19 cellular contexts compared by ENCODE assay signal in the genomic region with DNA sequence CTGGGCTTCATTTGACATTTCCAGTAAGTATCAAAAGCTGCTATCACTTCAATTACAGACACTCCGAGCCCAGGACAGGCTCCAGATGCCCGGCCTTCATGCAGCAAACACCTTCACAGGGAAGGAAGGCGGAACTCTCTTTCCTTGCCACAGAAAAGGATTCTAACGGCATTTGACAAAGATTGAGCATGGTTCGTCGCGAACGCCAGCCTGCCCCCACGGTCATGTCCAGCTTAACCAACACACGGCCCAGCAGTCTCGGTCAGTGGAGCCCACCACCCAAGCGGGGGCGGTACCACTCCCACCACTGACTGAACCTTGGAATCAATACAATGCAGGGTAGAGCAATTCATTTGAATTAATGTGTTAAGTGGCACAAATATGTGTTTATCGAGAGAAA.
DNase-seq lines count a peak whose midpoint lies in the region; TF ChIP-seq lines count a peak whose summit lies in the region.
"Had no signal": no experiment of that assay in that cellular context is flagged by ENCODE, and none has a peak within 500 bp of the region (broad histone marks: within the 10 kb centered on the region; RNA-seq: fewer than 3 reads in every experiment).

No MANE protein-coding gene starts in this region.

- H3K27me3 Mint-ChIP-seq in endothelial cell (ENCODE audit: unreplicated experiment) (peaks cover 12% of the 10 kb centered on the region), immature natural killer cell (ENCODE audit: low read depth in 3 of 3) (peaks cover 0 to 3% (median 2%) of the 10 kb centered on the region in 3 donors)

- H3K9me3 Mint-ChIP-seq in endothelial cell (ENCODE audit: unreplicated experiment) (peaks cover 38% of the 10 kb centered on the region), immature natural killer cell (peaks cover 0 to 11% (median 4%) of the 10 kb centered on the region in 6 donors)

- H3K9me3 ChIP-seq in BLaER1 = peaks cover 10% of the 10 kb centered on the region; the same call in 1 of the 2 replicates
- peaks cover 5% of the 10 kb centered on the region for H3K9me3 ChIP-seq in osteoblast (ENCODE audit: low read depth, low read length)
- H3K9me3 ChIP-seq: BE2C had no signal

- no peak for DNase-seq in endothelial cell (ENCODE audit: low spot score)
- DNase-seq in mesenteric fat pad (ENCODE audit: low spot score) = peak; percentile 69
- no peak for DNase-seq in immature natural killer cell
- no peak for DNase-seq in osteoblast (ENCODE audit: insufficient read length, low spot score, missing footprints)
- DNase-seq in COR-L47 (lab: John Stamatoyannopoulos, UW) = no peak
- DNase-seq: 8988T; ACHN; AML-193; BE2C; C1 segment of cervical spinal cord; Caco-2; CD4-positive, alpha-beta memory T cell; DMS153; DND-41; GOT3; H7; HCEC 1CT had no signal

- H4K20me1 ChIP-seq in BLaER1 = no peaks in the 10 kb centered on the region
- no peaks in the 10 kb centered on the region for H4K20me1 ChIP-seq in osteoblast (ENCODE audit: insufficient read depth, low read length)

- H3K4me1 Mint-ChIP-seq in endothelial cell (ENCODE audit: unreplicated experiment) (no peaks in the 10 kb centered on the region), immature natural killer cell (no peaks in the 10 kb centered on the region)
- H3K4me1 Mint-ChIP-seq: CD4-positive, alpha-beta memory T cell had no signal

- TF ChIP-seq CTCF in endothelial cell (IDR thresholded peaks at IDR 0.05; ENCODE audit: unreplicated experiment) (no peak), osteoblast (IDR thresholded peaks at IDR 0.05; ENCODE audit: extremely low read depth, low read depth, low read length) (no peak)

- no peak overlapping the region for H3K9ac ChIP-seq in BLaER1

- peaks cover 57% of the 10 kb centered on the region for H3K4me1 ChIP-seq in BLaER1
- H3K4me1 ChIP-seq in osteoblast (ENCODE audit: insufficient read depth, low read length) = no peaks in the 10 kb centered on the region
- H3K4me1 ChIP-seq: A549, BE2C, Caco-2 had no signal

- H3K36me3 ChIP-seq in BLaER1 (no peaks in the 10 kb centered on the region), osteoblast (ENCODE audit: insufficient read depth, low read length) (no peaks in the 10 kb centered on the region)
- H3K36me3 ChIP-seq: BE2C had no signal

- H3K27ac ChIP-seq in BLaER1 (0 out of 2 replicates have a peak overlapping the region, but pooled peaks have one; percentile 41), osteoblast (ENCODE audit: low read depth, low read length) (no peak overlapping the region)
- H3K27ac ChIP-seq: A549 had no signal

- no peak overlapping the region for H3K27ac Mint-ChIP-seq in endothelial cell (ENCODE audit: unreplicated experiment)
- H3K27ac Mint-ChIP-seq in immature natural killer cell = no peak overlapping the region

- H3K4me3 ChIP-seq in BLaER1 (no peak overlapping the region), osteoblast (ENCODE audit: insufficient read depth, low read length) (no peak overlapping the region)
- H3K4me3 ChIP-seq: A549 had no signal

- H3K4me3 Mint-ChIP-seq in endothelial cell (ENCODE audit: unreplicated experiment) = peak overlapping the region; percentile 25
- H3K4me3 Mint-ChIP-seq in immature natural killer cell = no peak overlapping the region
- H3K4me3 Mint-ChIP-seq: CD4-positive, alpha-beta memory T cell had no signal

- H3K79me2 ChIP-seq in osteoblast (ENCODE audit: insufficient read depth, low read length) = no peaks in the 10 kb centered on the region

- H2AFZ ChIP-seq in osteoblast (ENCODE audit: low read length) = no peak overlapping the region

- H3K4me2 ChIP-seq in BLaER1 (no peak overlapping the region; the same call in 1 of the 2 replicates), osteoblast (ENCODE audit: insufficient read depth, low read length) (no peak overlapping the region)
- H3K4me2 ChIP-seq: A549 had no signal

- H3K36me3 Mint-ChIP-seq in endothelial cell (ENCODE audit: low read depth, unreplicated experiment) (peaks cover 29% of the 10 kb centered on the region), immature natural killer cell (no peaks in the 10 kb centered on the region)
- H3K36me3 Mint-ChIP-seq: CD4-positive, alpha-beta memory T cell had no signal

- H3K27me3 ChIP-seq in BLaER1 (no peaks in the 10 kb centered on the region), osteoblast (ENCODE audit: insufficient read depth, low read length) (no peaks in the 10 kb centered on the region)
- H3K27me3 ChIP-seq: BE2C had no signal
